ENCODE assay signal across 9 cellular contexts in the genomic region with DNA sequence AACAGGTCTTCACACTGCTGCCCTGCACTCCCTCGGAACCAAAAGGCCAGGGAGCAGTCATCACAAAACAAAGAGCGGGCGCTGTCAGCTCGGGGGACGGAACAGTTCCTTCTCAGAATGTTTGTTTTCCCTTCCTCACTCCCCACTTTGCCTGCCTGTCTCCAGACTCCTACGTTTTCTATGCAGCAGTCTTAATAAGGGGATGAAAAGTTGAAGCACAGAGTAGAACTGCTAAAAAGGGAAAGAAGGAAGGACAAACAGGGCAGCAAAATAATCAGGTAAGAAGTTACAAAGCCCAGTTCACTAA. TPM values are rescaled to one million over a fixed set of nuclear protein-coding genes. Genes with fewer than 3 reads are reported as not detected.
A peak's percentile ranks its signal among the peaks of the same experiment; 100 is the strongest.
DNase-seq lines count a peak whose midpoint lies in the region; ATAC-seq and TF ChIP-seq lines count a peak whose summit lies in the region.
"Had no signal": no experiment of that assay in that cellular context is flagged by ENCODE, and none has a peak within 500 bp of the region (broad histone marks: within the 10 kb centered on the region; RNA-seq: fewer than 3 reads in every experiment).

No MANE protein-coding gene starts in this region.

- peaks cover 3% of the 10 kb centered on the region for H3K36me3 Mint-ChIP-seq in T-helper 1 cell treated with Interleukin-12 subunit alpha and Interleukin-12 subunit beta and Interleukin-4 antibody, amounts not matched to agents 30 μg/mL and 1 μg/mL, for 36 hours (ENCODE audit: low read depth)

- intact Hi-C loops in body of pancreas (cut with DNase I): no loop called here

- H3K4me1 ChIP-seq in body of pancreas (peaks cover 16% of the 10 kb centered on the region), liver (ENCODE audit: control insufficient read depth in 4 of 4, insufficient read depth in 4 of 4, low read length in 3 of 4) (peaks cover 7 to 19% (median 11%) of the 10 kb centered on the region in 4 donors), thymus (ENCODE audit: control insufficient read depth, insufficient read depth, low read length) (peaks cover 5% of the 10 kb centered on the region)

- H3K4me3 Mint-ChIP-seq in T-helper 1 cell treated with Interleukin-12 subunit alpha and Interleukin-12 subunit beta and Interleukin-4 antibody, amounts not matched to agents 30 μg/mL and 1 μg/mL, for 36 hours: peak overlapping the region; percentile 85

- DNase-seq in T-helper 1 cell: no peak
- DNase-seq in body of pancreas: no peak
- no peak for DNase-seq in NCI-H1092 treated with DMSO at 0.1 percent for 48 hours (lab: John Stamatoyannopoulos, UW)
- DNase-seq in foreskin melanocyte: no peak

- H3K9me3 Mint-ChIP-seq in T-helper 1 cell treated with Interleukin-12 subunit alpha and Interleukin-12 subunit beta and Interleukin-4 antibody, amounts not matched to agents 30 μg/mL and 1 μg/mL, for 36 hours: no peaks in the 10 kb centered on the region

- WGBS in body of pancreas, 2 donors: 3 to 5% methylated on average over 6 of the region's 6 CpGs
- WGBS in liver: 23% methylated on average over 6 of the region's 6 CpGs
- WGBS in thymus: 38% methylated on average over 6 of the region's 6 CpGs

- peak overlapping the region; percentile 39 for H3K27ac Mint-ChIP-seq in T-helper 1 cell treated with Interleukin-12 subunit alpha and Interleukin-12 subunit beta and Interleukin-4 antibody, amounts not matched to agents 30 μg/mL and 1 μg/mL, for 36 hours

- H3K27me3 ChIP-seq in body of pancreas (no peaks in the 10 kb centered on the region), liver (ENCODE audit: control insufficient read depth in 4 of 4, insufficient read depth in 4 of 4, low read length in 3 of 4) (peaks cover 0 to 14% (median 1%) of the 10 kb centered on the region in 4 donors), thymus (ENCODE audit: control insufficient read depth, insufficient read depth) (peaks cover 29% of the 10 kb centered on the region)

- H3K4me3 ChIP-seq in body of pancreas (peak overlapping the region; percentile 13 to 42), liver (ENCODE audit: low read depth in 1 of 3, low read length in 3 of 3) (peak overlapping the region in 2 of 3 donors; percentile 35 to 78), thymus (ENCODE audit: low read length) (peak overlapping the region; percentile 63)

- H3K27ac ChIP-seq in body of pancreas (peak overlapping the region; percentile 79 to 89 (median 81)), liver (ENCODE audit: low read depth in 1 of 2, low read length in 2 of 2) (peak overlapping the region in 1 of 2 donors; percentile 32), thymus (ENCODE audit: low read depth) (peak overlapping the region; percentile 12)
- H3K27ac ChIP-seq: HL-60 had no signal

- TF ChIP-seq POLR2A in body of pancreas (IDR thresholded peaks at IDR 0.05): peak in 1 of 3 donors; percentile 2

- peaks cover 60% of the 10 kb centered on the region for H3K27me3 Mint-ChIP-seq in T-helper 1 cell treated with Interleukin-12 subunit alpha and Interleukin-12 subunit beta and Interleukin-4 antibody, amounts not matched to agents 30 μg/mL and 1 μg/mL, for 36 hours (ENCODE audit: low read depth)

- no peaks in the 10 kb centered on the region for H3K9me3 ChIP-seq in body of pancreas
- no peaks in the 10 kb centered on the region for H3K9me3 ChIP-seq in liver (ENCODE audit: control insufficient read depth in 4 of 4, low read length in 3 of 4)
- no peaks in the 10 kb centered on the region for H3K9me3 ChIP-seq in thymus (ENCODE audit: control insufficient read depth)

- H3K9ac ChIP-seq in liver (ENCODE audit: low read depth in 1 of 2, low read length in 2 of 2): no peak overlapping the region

- H3K36me3 ChIP-seq in body of pancreas (replicated peaks in 1 of 2; ENCODE audit: insufficient read depth in 1 of 2, low read depth in 2 of 2) (no peaks in the 10 kb centered on the region), liver (ENCODE audit: control insufficient read depth in 4 of 4, insufficient read depth in 3 of 4, low read depth in 1 of 4, low read length in 3 of 4) (no peaks in the 10 kb centered on the region), thymus (ENCODE audit: control insufficient read depth, insufficient read depth) (no peaks in the 10 kb centered on the region)

- TF ChIP-seq CTCF in body of pancreas (IDR thresholded peaks at IDR 0.05) (no peak), liver (IDR thresholded peaks at IDR 0.05; ENCODE audit: low read depth, low read length, missing input control) (no peak)

- H3K4me1 Mint-ChIP-seq in T-helper 1 cell treated with Interleukin-12 subunit alpha and Interleukin-12 subunit beta and Interleukin-4 antibody, amounts not matched to agents 30 μg/mL and 1 μg/mL, for 36 hours (ENCODE audit: low read depth): peaks cover 8% of the 10 kb centered on the region

- TF ChIP-seq RAD21 in liver (IDR thresholded peaks at IDR 0.05): no peak

- ATAC-seq in body of pancreas (no peak), GM18909 (IDR thresholded peaks at IDR 0.05; ENCODE audit: poor library complexity, unreplicated experiment) (no peak)

TF ChIP-seq in liver, 16 proteins besides CTCF, POLR2A, EP300 and RAD21:
- TF ChIP-seq HNF4G (IDR thresholded peaks at IDR 0.05) (no peak), FOXA2 (IDR thresholded peaks at IDR 0.05) (no peak), JUND (IDR thresholded peaks at IDR 0.05) (no peak), ATF3 (IDR thresholded peaks at IDR 0.05) (no peak), GABPA (IDR thresholded peaks at IDR 0.05 in 1 of 2, conservative IDR thresholded peaks at IDR 0.05 in 1 of 2) (no peak), EGR1 (IDR thresholded peaks at IDR 0.05; ENCODE audit: low read depth in 2 of 2) (no peak), NR2F2 (IDR thresholded peaks at IDR 0.05) (no peak), SP1 (IDR thresholded peaks at IDR 0.05) (no peak)
- TF ChIP-seq, protein P1, sequence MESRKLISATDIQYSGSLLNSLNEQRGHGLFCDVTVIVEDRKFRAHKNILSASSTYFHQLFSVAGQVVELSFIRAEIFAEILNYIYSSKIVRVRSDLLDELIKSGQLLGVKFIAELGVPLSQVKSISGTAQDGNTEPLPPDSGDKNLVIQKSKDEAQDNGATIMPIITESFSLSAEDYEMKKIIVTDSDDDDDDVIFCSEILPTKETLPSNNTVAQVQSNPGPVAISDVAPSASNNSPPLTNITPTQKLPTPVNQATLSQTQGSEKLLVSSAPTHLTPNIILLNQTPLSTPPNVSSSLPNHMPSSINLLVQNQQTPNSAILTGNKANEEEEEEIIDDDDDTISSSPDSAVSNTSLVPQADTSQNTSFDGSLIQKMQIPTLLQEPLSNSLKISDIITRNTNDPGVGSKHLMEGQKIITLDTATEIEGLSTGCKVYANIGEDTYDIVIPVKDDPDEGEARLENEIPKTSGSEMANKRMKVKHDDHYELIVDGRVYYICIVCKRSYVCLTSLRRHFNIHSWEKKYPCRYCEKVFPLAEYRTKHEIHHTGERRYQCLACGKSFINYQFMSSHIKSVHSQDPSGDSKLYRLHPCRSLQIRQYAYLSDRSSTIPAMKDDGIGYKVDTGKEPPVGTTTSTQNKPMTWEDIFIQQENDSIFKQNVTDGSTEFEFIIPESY (IDR thresholded peaks at IDR 0.05): no peak
- TF ChIP-seq, protein P2, sequence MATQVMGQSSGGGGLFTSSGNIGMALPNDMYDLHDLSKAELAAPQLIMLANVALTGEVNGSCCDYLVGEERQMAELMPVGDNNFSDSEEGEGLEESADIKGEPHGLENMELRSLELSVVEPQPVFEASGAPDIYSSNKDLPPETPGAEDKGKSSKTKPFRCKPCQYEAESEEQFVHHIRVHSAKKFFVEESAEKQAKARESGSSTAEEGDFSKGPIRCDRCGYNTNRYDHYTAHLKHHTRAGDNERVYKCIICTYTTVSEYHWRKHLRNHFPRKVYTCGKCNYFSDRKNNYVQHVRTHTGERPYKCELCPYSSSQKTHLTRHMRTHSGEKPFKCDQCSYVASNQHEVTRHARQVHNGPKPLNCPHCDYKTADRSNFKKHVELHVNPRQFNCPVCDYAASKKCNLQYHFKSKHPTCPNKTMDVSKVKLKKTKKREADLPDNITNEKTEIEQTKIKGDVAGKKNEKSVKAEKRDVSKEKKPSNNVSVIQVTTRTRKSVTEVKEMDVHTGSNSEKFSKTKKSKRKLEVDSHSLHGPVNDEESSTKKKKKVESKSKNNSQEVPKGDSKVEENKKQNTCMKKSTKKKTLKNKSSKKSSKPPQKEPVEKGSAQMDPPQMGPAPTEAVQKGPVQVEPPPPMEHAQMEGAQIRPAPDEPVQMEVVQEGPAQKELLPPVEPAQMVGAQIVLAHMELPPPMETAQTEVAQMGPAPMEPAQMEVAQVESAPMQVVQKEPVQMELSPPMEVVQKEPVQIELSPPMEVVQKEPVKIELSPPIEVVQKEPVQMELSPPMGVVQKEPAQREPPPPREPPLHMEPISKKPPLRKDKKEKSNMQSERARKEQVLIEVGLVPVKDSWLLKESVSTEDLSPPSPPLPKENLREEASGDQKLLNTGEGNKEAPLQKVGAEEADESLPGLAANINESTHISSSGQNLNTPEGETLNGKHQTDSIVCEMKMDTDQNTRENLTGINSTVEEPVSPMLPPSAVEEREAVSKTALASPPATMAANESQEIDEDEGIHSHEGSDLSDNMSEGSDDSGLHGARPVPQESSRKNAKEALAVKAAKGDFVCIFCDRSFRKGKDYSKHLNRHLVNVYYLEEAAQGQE (IDR thresholded peaks at IDR 0.05): no peak

RNA-seq across cellular contexts. Expression of gene GPR161, which starts 0.7 kb away (rescaled TPM):
- 1 to 10 TPM; 2.6 to 6.5 TPM for total RNA-seq in body of pancreas
- 1 to 10 TPM; 1.0 to 1.1 TPM for total RNA-seq in liver
- polyA plus RNA-seq in liver: under 1 TPM; 0.33 to 0.46 TPM
- 1.6 TPM for polyA plus RNA-seq in thymus

RNA-seq across cellular contexts. Expression of gene TIPRL, which starts 41.3 kb away (rescaled TPM):
- total RNA-seq in body of pancreas (10 to 100 TPM in 1 of 2 donors, 1 to 10 TPM in 1; 4.9 to 10.1 TPM), liver (10 to 100 TPM; 11.7 to 14.2 TPM)
- polyA plus RNA-seq in liver (10 to 100 TPM; 11.2 to 20.0 TPM), thymus (29.5 TPM)
